In the genomic region with DNA sequence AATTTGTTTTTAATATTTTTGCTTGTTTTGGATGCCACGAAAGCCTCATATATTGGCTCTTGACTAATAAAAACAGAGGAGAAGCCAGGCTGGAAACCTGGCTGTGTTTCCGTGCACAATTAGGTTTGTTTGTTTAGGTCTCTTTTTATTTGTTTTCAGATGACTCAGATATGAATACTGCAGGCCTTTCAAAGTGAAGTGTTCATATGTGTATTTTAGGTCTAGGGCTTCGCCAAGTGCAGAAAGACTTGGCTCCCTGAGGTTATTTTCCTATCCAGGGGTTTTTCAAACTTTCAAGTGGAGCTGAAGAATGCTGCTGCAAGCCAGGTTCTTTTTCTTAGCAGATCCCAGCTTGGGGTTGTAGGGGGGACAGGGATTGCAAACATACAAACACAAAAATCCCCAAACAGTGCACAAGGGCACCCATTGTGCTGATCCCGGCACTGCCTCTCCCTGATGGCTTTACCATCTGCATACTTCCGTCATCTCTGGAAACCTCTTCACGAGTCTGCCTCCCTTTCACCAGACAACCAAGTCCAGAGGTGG, we compare ENCODE assay signal across 1 cellular context.
A peak's percentile ranks its signal among the peaks of the same experiment; 100 is the strongest.
TF ChIP-seq lines count a peak whose summit lies in the region.

No MANE protein-coding gene starts in this region.

TF ChIP-seq in HepG2, 621 proteins besides CTCF, POLR2A, EP300 and RAD21 (continued from another document):
- TF ChIP-seq THRA (CRISPR knock-in tag; IDR thresholded peaks at IDR 0.05; ENCODE audit: borderline replicate concordance) (peak; percentile 46; the same call in 1 of the 2 replicates), GATAD2A (CRISPR knock-in tag; IDR thresholded peaks at IDR 0.05) (peak; percentile 62; the same call in 1 of the 2 replicates), ZNF709 (CRISPR knock-in tag; IDR thresholded peaks at IDR 0.05) (no peak), SAP130 (CRISPR knock-in tag; IDR thresholded peaks at IDR 0.05; ENCODE audit: low read depth) (peak; percentile 36; the same call in 1 of the 2 replicates), CCDC6 (CRISPR knock-in tag; IDR thresholded peaks at IDR 0.05) (no peak), TMF1 (CRISPR knock-in tag; IDR thresholded peaks at IDR 0.05; ENCODE audit: low read depth) (no peak), FOXA3 (CRISPR knock-in tag; IDR thresholded peaks at IDR 0.05) (peak; percentile 61), ZNF572 (CRISPR knock-in tag; IDR thresholded peaks at IDR 0.05) (no peak), FOXJ3 (CRISPR knock-in tag; IDR thresholded peaks at IDR 0.05; ENCODE audit: borderline replicate concordance) (peak; percentile 66; the same call in 1 of the 2 replicates), SOX13 (IDR thresholded peaks at IDR 0.05) (no peak), SOX13 (CRISPR knock-in tag; conservative IDR thresholded peaks at IDR 0.05 in 1 of 2, IDR thresholded peaks at IDR 0.05 in 1 of 2) (peak in 1 of 2 experiments; percentile 37; a peak in 2 of 4 replicates), FOXP1 (IDR thresholded peaks at IDR 0.05) (no peak), FOXP1 (CRISPR knock-in tag; IDR thresholded peaks at IDR 0.05) (peak; percentile 65; the same call in 1 of the 2 replicates), PAXIP1 (CRISPR knock-in tag; conservative IDR thresholded peaks at IDR 0.05) (0 out of 2 replicates have a peak, but pooled peaks have one; percentile 16), ZNF777 (CRISPR knock-in tag; IDR thresholded peaks at IDR 0.05) (no peak)
- TF ChIP-seq, protein P1, sequence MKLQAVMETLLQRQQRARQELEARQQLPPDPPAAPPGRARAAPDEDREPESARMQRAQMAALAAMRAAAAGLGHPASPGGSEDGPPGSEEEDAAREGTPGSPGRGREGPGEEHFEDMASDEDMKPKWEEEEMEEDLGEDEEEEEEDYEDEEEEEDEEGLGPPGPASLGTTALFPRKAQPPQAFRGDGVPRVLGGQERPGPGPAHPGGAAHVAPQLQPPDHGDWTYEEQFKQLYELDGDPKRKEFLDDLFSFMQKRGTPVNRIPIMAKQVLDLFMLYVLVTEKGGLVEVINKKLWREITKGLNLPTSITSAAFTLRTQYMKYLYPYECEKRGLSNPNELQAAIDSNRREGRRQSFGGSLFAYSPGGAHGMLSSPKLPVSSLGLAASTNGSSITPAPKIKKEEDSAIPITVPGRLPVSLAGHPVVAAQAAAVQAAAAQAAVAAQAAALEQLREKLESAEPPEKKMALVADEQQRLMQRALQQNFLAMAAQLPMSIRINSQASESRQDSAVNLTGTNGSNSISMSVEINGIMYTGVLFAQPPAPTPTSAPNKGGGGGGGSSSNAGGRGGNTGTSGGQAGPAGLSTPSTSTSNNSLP (IDR thresholded peaks at IDR 0.05; ENCODE audit: low read depth, low read length): peak; percentile 69
